Comparison of ENCODE assay signal across 8 cellular contexts in the genomic region with DNA sequence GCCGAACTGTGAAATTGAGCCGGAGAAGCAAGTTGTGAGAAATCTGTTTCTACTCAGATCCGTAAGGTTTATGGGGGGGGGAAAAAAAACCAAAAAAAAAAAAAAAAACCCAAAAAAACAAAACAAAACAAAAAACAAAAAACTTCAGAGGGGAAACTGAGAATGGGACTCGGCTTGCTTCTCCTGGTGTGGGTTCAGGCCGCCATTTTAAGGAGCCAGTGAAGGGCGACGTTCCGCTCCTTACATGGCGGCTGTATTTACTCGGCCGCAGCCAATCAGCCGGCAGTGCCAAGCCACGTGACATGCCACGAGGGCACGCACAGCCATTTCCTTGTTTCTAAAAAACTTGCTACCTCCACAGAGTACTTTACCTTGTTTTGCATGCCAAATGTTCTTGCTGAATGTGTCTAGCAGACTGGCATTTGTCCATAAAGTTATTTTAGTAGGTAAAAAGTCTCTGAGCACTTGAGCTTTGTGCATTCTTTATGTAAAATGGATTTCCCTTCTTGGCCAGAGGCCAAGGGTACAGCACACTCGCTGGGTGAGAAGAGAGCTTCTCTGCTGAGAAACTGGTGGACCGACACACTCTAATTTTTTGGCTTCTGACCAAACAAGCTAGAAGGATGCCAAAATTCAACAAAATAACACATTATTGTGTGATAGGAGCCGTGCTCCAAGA.
DNase-seq lines count a peak whose midpoint lies in the region; ATAC-seq, FAIRE-seq and TF ChIP-seq lines count a peak whose summit lies in the region.

No MANE protein-coding gene starts in this region.

- H3K4me3 ChIP-seq in K562, result 0 out of 2 replicates have a peak overlapping the region, but pooled peaks have one; percentile 4
- no peak overlapping the region for H3K4me3 ChIP-seq in CD8-positive, alpha-beta T cell (ENCODE audit: low read depth, low read length)

- BruUV-seq in K562 (replicated peaks; lab: Mats Ljungman, UMichigan), result no TSS peak

- TF ChIP-seq POLR2A in K562 (conservative IDR thresholded peaks at IDR 0.05), result peak; percentile 36; the same call in 1 of the 2 replicates

- H3K27me3 ChIP-seq in K562 (ENCODE audit: control insufficient read depth in 2 of 2, insufficient read depth in 2 of 2, low read length in 2 of 2), result no peaks in the 10 kb centered on the region
- no peaks in the 10 kb centered on the region for H3K27me3 ChIP-seq in CD8-positive, alpha-beta T cell (ENCODE audit: insufficient read depth, low read length)

- no peaks in the 10 kb centered on the region for H3K36me3 Mint-ChIP-seq in CD8-positive, alpha-beta T cell

- CTCF ChIA-PET in K562 (lab: Yijun Ruan, JAX; ENCODE audit: low intra/inter-chr PET ratio), result interaction anchor here (0.6 kb wide), 1 partner anchor 206 kb away, joined by 3 read pairs; no protein-coding TSS in a partner anchor
- CTCF ChIA-PET in CD8-positive, alpha-beta T cell (lab: Charles Lee), result no interaction called here

- no peak for TF ChIP-seq EP300 in K562 (IDR thresholded peaks at IDR 0.05; ENCODE audit: low read length)

- TF ChIP-seq CTCF in K562 (IDR thresholded peaks at IDR 0.05 in 2 of 3, conservative IDR thresholded peaks at IDR 0.05 in 1 of 3; ENCODE audit: insufficient read depth in 2 of 3, low read depth in 1 of 3, low read length in 3 of 3), result no peak
- no peak for TF ChIP-seq CTCF in CD8-positive, alpha-beta T cell (IDR thresholded peaks at IDR 0.05)

- in situ Hi-C loops in K562 (cut with MboI), result no loop called here

- TF ChIP-seq RAD21 in K562 (CRISPR knock-in tag; conservative IDR thresholded peaks at IDR 0.05 in 1 of 2, IDR thresholded peaks at IDR 0.05 in 1 of 2), result peak in 1 of 2 experiments; percentile 16; a peak in 1 of 4 replicates

- no peaks in the 10 kb centered on the region for H3K27me3 Mint-ChIP-seq in CD8-positive, alpha-beta T cell (ENCODE audit: low read depth)

- no peaks in the 10 kb centered on the region for H4K20me1 ChIP-seq in K562 (replicated peaks; ENCODE audit: control insufficient read depth, insufficient read depth, low read length)

- H3K4me1 Mint-ChIP-seq in CD8-positive, alpha-beta T cell (ENCODE audit: low read depth), result peaks cover 3% of the 10 kb centered on the region

- ATAC-seq in K562 (peak; percentile 84), GM21529 (IDR thresholded peaks at IDR 0.05; ENCODE audit: unreplicated experiment) (no peak), GM21619 (IDR thresholded peaks at IDR 0.05; ENCODE audit: unreplicated experiment) (no peak)
- no peak for ATAC-seq in CD8-positive, alpha-beta T cell

- 43% methylated on average over 18 of the region's 18 CpGs for WGBS in K562 (ENCODE audit: insufficient coverage, low coverage, missing lambda C conversion rate)

- POLR2A ChIA-PET in K562 (lab: Yijun Ruan, JAX), result interaction anchor here (0.6 to 1.9 kb wide), 9 partner anchors 8 to 171 kb away, joined by 3 to 5 read pairs (median 4); no protein-coding TSS in a partner anchor
- POLR2A ChIA-PET in CD8-positive, alpha-beta T cell (lab: Charles Lee), result no interaction called here

- no peaks in the 10 kb centered on the region for H3K9me1 ChIP-seq in K562 (ENCODE audit: control insufficient read depth, insufficient read depth, low read length)

- H3K4me1 ChIP-seq in K562 (replicated peaks in 1 of 2; ENCODE audit: control insufficient read depth in 2 of 2, insufficient read depth in 2 of 2, low read length in 2 of 2), result peaks cover 12 to 32% of the 10 kb centered on the region in 2 experiments
- no peaks in the 10 kb centered on the region for H3K4me1 ChIP-seq in CD8-positive, alpha-beta T cell (ENCODE audit: insufficient read depth, low read length)

- H3K27ac ChIP-seq in K562 (ENCODE audit: extremely low read depth, low read depth, low read length), result peak overlapping the region; percentile 89
- H3K27ac ChIP-seq in CD8-positive, alpha-beta T cell (ENCODE audit: low read depth, low read length), result no peak overlapping the region

- H3K9me3 ChIP-seq in K562 (replicated peaks; ENCODE audit: control insufficient read depth, insufficient read depth, low read depth, low read length), result no peaks in the 10 kb centered on the region
- no peaks in the 10 kb centered on the region for H3K9me3 ChIP-seq in CD8-positive, alpha-beta T cell (ENCODE audit: low read length)

- intact Hi-C loops in K562 (cut with micrococcal nuclease), result loop anchor here (5.0 kb wide), 2 partner anchors 102 to 132 kb away; partner anchors contain the start of gene NFIA
- intact Hi-C loops in CD8-positive, alpha-beta T cell (cut with DNase I, micrococcal nuclease), result no loop called here

- peak; percentile 82 for FAIRE-seq in K562 (lab: Jason Lieb, UNC)

- no peaks in the 10 kb centered on the region for H3K9me3 Mint-ChIP-seq in CD8-positive, alpha-beta T cell

- no peak overlapping the region for H3K27ac Mint-ChIP-seq in CD8-positive, alpha-beta T cell

- peaks cover 5% of the 10 kb centered on the region; the same call in 2 of the 3 replicates for H3K36me3 ChIP-seq in K562 (ENCODE audit: control insufficient read depth, insufficient read depth, low read length)
- no peaks in the 10 kb centered on the region for H3K36me3 ChIP-seq in CD8-positive, alpha-beta T cell (ENCODE audit: insufficient read depth, low read length)

- H3K4me2 ChIP-seq in K562 (ENCODE audit: insufficient read depth, low read length), result peak overlapping the region; percentile 72

- H3K9ac ChIP-seq in K562 (ENCODE audit: insufficient read depth in 1 of 2, low read depth in 2 of 2, low read length in 2 of 2), result peak overlapping the region; percentile 72 to 73

- no peak overlapping the region for H3K4me3 Mint-ChIP-seq in CD8-positive, alpha-beta T cell

- H3K79me2 ChIP-seq in K562 (ENCODE audit: control insufficient read depth, insufficient read depth, low read length), result peaks cover 66% of the 10 kb centered on the region

- H2AFZ ChIP-seq in K562 (ENCODE audit: low read depth, low read length), result peak overlapping the region; percentile 90

- DNase-seq in NCI-H1092 treated with DMSO at 0.1 percent for 48 hours (lab: John Stamatoyannopoulos, UW), result peak; percentile 90
- DNase-seq in K562 (ENCODE audit: extremely low read depth in 1 of 4, low spot score in 3 of 4), result peak; percentile 56 to 85 (median 68)
- DNase-seq in hypothalamus (lab: John Stamatoyannopoulos, UW), result peak; percentile 23 to 94 (median 82)
- DNase-seq in smooth muscle cell of the brain vasculature (ENCODE audit: low read depth, low spot score), result peak; percentile 88
- no peak for DNase-seq in activated T-cell treated with anti-CD3 and anti-CD28 coated beads, Interleukin-2, amount 50 U/mL, for 48 hours
- no peak for DNase-seq in CD8-positive, alpha-beta T cell

TF ChIP-seq in K562, 482 proteins besides CTCF, POLR2A, EP300 and RAD21 (continues in another document):
- peak; percentile 73 for TF ChIP-seq TEAD4 (IDR thresholded peaks at IDR 0.05; ENCODE audit: low read length)
- TF ChIP-seq TEAD4 (CRISPR knock-in tag; IDR thresholded peaks at IDR 0.05; ENCODE audit: borderline replicate concordance), result no peak
- TF ChIP-seq, protein P1, sequence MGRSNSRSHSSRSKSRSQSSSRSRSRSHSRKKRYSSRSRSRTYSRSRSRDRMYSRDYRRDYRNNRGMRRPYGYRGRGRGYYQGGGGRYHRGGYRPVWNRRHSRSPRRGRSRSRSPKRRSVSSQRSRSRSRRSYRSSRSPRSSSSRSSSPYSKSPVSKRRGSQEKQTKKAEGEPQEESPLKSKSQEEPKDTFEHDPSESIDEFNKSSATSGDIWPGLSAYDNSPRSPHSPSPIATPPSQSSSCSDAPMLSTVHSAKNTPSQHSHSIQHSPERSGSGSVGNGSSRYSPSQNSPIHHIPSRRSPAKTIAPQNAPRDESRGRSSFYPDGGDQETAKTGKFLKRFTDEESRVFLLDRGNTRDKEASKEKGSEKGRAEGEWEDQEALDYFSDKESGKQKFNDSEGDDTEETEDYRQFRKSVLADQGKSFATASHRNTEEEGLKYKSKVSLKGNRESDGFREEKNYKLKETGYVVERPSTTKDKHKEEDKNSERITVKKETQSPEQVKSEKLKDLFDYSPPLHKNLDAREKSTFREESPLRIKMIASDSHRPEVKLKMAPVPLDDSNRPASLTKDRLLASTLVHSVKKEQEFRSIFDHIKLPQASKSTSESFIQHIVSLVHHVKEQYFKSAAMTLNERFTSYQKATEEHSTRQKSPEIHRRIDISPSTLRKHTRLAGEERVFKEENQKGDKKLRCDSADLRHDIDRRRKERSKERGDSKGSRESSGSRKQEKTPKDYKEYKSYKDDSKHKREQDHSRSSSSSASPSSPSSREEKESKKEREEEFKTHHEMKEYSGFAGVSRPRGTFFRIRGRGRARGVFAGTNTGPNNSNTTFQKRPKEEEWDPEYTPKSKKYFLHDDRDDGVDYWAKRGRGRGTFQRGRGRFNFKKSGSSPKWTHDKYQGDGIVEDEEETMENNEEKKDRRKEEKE (IDR thresholded peaks at IDR 0.05; ENCODE audit: borderline replicate concordance in 1 of 2, control insufficient read depth in 1 of 2, low read depth in 2 of 2, low read length in 1 of 2), result no peak
- TF ChIP-seq, protein P2, sequence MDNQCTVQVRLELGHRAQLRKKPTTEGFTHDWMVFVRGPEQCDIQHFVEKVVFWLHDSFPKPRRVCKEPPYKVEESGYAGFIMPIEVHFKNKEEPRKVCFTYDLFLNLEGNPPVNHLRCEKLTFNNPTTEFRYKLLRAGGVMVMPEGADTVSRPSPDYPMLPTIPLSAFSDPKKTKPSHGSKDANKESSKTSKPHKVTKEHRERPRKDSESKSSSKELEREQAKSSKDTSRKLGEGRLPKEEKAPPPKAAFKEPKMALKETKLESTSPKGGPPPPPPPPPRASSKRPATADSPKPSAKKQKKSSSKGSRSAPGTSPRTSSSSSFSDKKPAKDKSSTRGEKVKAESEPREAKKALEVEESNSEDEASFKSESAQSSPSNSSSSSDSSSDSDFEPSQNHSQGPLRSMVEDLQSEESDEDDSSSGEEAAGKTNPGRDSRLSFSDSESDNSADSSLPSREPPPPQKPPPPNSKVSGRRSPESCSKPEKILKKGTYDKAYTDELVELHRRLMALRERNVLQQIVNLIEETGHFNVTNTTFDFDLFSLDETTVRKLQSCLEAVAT (IDR thresholded peaks at IDR 0.05), result peak in 1 of 2 experiments; percentile 60; a peak in 1 of 4 replicates
- 0 out of 2 replicates have a peak, but pooled peaks have one; percentile 8 for TF ChIP-seq IRF9 (tag; IDR thresholded peaks at IDR 0.05)
- no peak for TF ChIP-seq ZNF24 (IDR thresholded peaks at IDR 0.05)
- TF ChIP-seq MTA1 (IDR thresholded peaks at IDR 0.05; ENCODE audit: borderline replicate concordance), result peak; percentile 36; the same call in 1 of the 2 replicates
- peak; percentile 15 to 43; a peak in 1 of 4 replicates for TF ChIP-seq MAZ (CRISPR knock-in tag; conservative IDR thresholded peaks at IDR 0.05 in 1 of 2, IDR thresholded peaks at IDR 0.05 in 1 of 2)
- peak; percentile 76 for TF ChIP-seq CBFA2T2 (conservative IDR thresholded peaks at IDR 0.05)

Comparison
In these comparisons a context has a peak if more than half of its experiments do, and no peak if none do; other contexts are left out.
1. DNase-seq: peak in NCI-H1092 treated with DMSO at 0.1 percent for 48 hours (single experiment), K562 (4 of 4), hypothalamus (51 of 51) and smooth muscle cell of the brain vasculature (single experiment); none in activated T-cell treated with anti-CD3 and anti-CD28 coated beads, Interleukin-2, amount 50 U/mL, for 48 hours (0 of 2) and CD8-positive, alpha-beta T cell (0 of 7).